ENCODE assay signal across 8 cellular contexts in genomic region chr14:32203928-32204357, GRCh38. TPM values are rescaled to one million over a fixed set of nuclear protein-coding genes. Genes with fewer than 3 reads are reported as not detected.
A peak's percentile ranks its signal among the peaks of the same experiment; 100 is the strongest.
DNase-seq lines count a peak whose midpoint lies in the region; ATAC-seq lines count a peak whose summit lies in the region.

No MANE protein-coding gene starts in this region.

- peak overlapping the region; percentile 89 for H3K9ac ChIP-seq in skeletal muscle satellite cell (ENCODE audit: low read depth, low read length)

- peak overlapping the region; percentile 92 for H3K4me3 Mint-ChIP-seq in activated naive CD8-positive, alpha-beta T cell

- H3K27ac Mint-ChIP-seq in activated naive CD8-positive, alpha-beta T cell, result peak overlapping the region; percentile 99

- H3K4me3 ChIP-seq in iPS DF 6.9 (ENCODE audit: low read length) (peak overlapping the region; percentile 88; the same call in 1 of the 2 replicates), skeletal muscle satellite cell (ENCODE audit: low read length) (peak overlapping the region; percentile 71)

- no peaks in the 10 kb centered on the region for H3K9me3 Mint-ChIP-seq in activated naive CD8-positive, alpha-beta T cell (ENCODE audit: low read depth)

- DNase-seq in Caki2 (ENCODE audit: low read depth) (peak; percentile 37), NCI-H1105 (lab: John Stamatoyannopoulos, UW) (peak; percentile 14), iPS DF 6.9 (ENCODE audit: low read depth, low spot score) (no peak), NOMO-1 treated with DMSO at 0.1 percent for 48 hours (lab: John Stamatoyannopoulos, UW; ENCODE audit: unreplicated experiment) (no peak)
- no peak for DNase-seq in activated CD4-positive, CD25-positive, alpha-beta regulatory T cell (lab: John Stamatoyannopoulos, UW)

- H3K4me1 ChIP-seq in iPS DF 6.9 (ENCODE audit: control insufficient read depth, insufficient read depth, low read length) (no peaks in the 10 kb centered on the region), skeletal muscle satellite cell (ENCODE audit: control insufficient read depth, insufficient read depth, low read length) (peaks cover 22% of the 10 kb centered on the region)

- H3K36me3 Mint-ChIP-seq in activated naive CD8-positive, alpha-beta T cell, result no peaks in the 10 kb centered on the region

- H3K4me1 Mint-ChIP-seq in activated naive CD8-positive, alpha-beta T cell (ENCODE audit: low read depth), result peaks cover 42% of the 10 kb centered on the region

- H3K9me3 ChIP-seq in iPS DF 6.9 (ENCODE audit: control insufficient read depth, insufficient read depth, low read length), result no peaks in the 10 kb centered on the region
- H3K9me3 ChIP-seq in skeletal muscle satellite cell (replicated peaks; ENCODE audit: low read length), result no peaks in the 10 kb centered on the region

- H3K36me3 ChIP-seq in iPS DF 6.9 (ENCODE audit: control insufficient read depth, insufficient read depth, low read length) (no peaks in the 10 kb centered on the region), skeletal muscle satellite cell (ENCODE audit: insufficient read depth, low read length) (no peaks in the 10 kb centered on the region)

- in situ Hi-C loops in Caki2 (cut with HindIII; ENCODE audit: low pct_unique_long_range_greater_than_20kb, low sequenced_read_pairs), result no loop called here

- H3K27me3 Mint-ChIP-seq in activated naive CD8-positive, alpha-beta T cell, result no peaks in the 10 kb centered on the region

- H3K27me3 ChIP-seq in iPS DF 6.9 (ENCODE audit: control insufficient read depth, insufficient read depth, low read length), result no peaks in the 10 kb centered on the region
- peaks cover 14% of the 10 kb centered on the region for H3K27me3 ChIP-seq in skeletal muscle satellite cell (ENCODE audit: control insufficient read depth, insufficient read depth, low read length)

- H3K27ac ChIP-seq in iPS DF 6.9 (ENCODE audit: low read length), result no peak overlapping the region

- WGBS in iPS DF 6.9 (ENCODE audit: insufficient coverage, insufficient read length), result no CpG with 5 or more reads among the region's 14 CpGs

- ATAC-seq in HG03354 (IDR thresholded peaks at IDR 0.05; ENCODE audit: poor library complexity, severe bottlenecking, unreplicated experiment), result no peak

- peak overlapping the region; percentile 97 for H3K4me2 ChIP-seq in skeletal muscle satellite cell (ENCODE audit: low read length)

RNA-seq across cellular contexts. Expression of gene RNU6-8, which starts 0.9 kb away (rescaled TPM):
- total RNA-seq in Caki2 (2014; rRNA removed; shearing (Covaris generic); ENCODE audit: low replicate concordance), result not detected in 2 replicates
- not detected in 2 replicates for total RNA-seq in skeletal muscle satellite cell (2012; rRNA removed)

RNA-seq across cellular contexts. Expression of gene RNU6-7, which starts 2.1 kb away (rescaled TPM):
- not detected in 2 replicates for total RNA-seq in Caki2 (2014; rRNA removed; shearing (Covaris generic); ENCODE audit: low replicate concordance)
- not detected in 2 replicates for total RNA-seq in skeletal muscle satellite cell (2012; rRNA removed)

Comparison
In these comparisons a context has a peak if more than half of its experiments do, and no peak if none do; other contexts are left out.
1. DNase-seq: peak in Caki2 (single experiment) and NCI-H1105 (single experiment); none in iPS DF 6.9 (single experiment), activated CD4-positive, CD25-positive, alpha-beta regulatory T cell (0 of 4) and NOMO-1 treated with DMSO at 0.1 percent for 48 hours (single experiment).